9 cellular contexts compared by ENCODE assay signal in the genomic region with DNA sequence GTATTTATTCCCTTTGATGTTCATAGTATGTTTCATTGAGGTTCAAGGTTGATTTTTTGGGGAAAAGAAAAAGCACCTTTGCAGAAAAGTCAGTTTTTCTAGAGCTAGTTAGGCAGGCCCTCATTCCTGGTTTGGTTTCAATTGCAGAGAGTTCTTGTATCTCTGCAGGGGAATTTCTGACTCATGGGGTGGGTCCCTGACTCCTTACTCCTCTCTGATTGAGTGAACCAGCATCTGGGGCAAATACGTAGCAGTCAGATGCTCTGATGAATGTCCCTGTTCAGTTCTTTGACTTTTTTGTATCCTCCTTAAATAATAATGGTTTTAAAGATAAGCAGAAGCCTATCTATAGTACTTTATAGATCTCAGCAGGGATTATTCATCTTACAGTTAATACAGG. TPM values are rescaled to one million over a fixed set of nuclear protein-coding genes. Genes with fewer than 3 reads are reported as not detected.
DNase-seq lines count a peak whose midpoint lies in the region; TF ChIP-seq lines count a peak whose summit lies in the region.
"Had no signal": no experiment of that assay in that cellular context is flagged by ENCODE, and none has a peak within 500 bp of the region (broad histone marks: within the 10 kb centered on the region; RNA-seq: fewer than 3 reads in every experiment).

No MANE protein-coding gene starts in this region.

- DNase-seq in BJ (ENCODE audit: low read depth) (peak; percentile 38), HT1080 (ENCODE audit: low read depth) (peak; percentile 68), choroid plexus epithelial cell (ENCODE audit: low read depth) (peak; percentile 96), skeletal muscle cell (ENCODE audit: low read depth) (peak; percentile 54), neural progenitor cell (ENCODE audit: low spot score) (no peak), DMS53 (lab: John Stamatoyannopoulos, UW) (no peak), substantia nigra (lab: John Stamatoyannopoulos, UW) (no peak), NCI-H2081 treated with DMSO at 0.1 percent for 48 hours (lab: John Stamatoyannopoulos, UW) (no peak)
- DNase-seq: activated gamma-delta T cell treated with Interleukin-2 at 50 U/mL for 16 hours had no signal

- H3K27ac Mint-ChIP-seq in neural progenitor cell, result no peak overlapping the region

- no peak overlapping the region for H2AFZ ChIP-seq in neural progenitor cell (replicated peaks)

- H3K4me3 Mint-ChIP-seq in neural progenitor cell, result no peak overlapping the region

- H3F3A ChIP-seq in neural progenitor cell (ENCODE audit: low read depth), result no peaks in the 10 kb centered on the region

- no peaks in the 10 kb centered on the region for H3K36me3 Mint-ChIP-seq in neural progenitor cell

- no peaks in the 10 kb centered on the region for H3K27me3 Mint-ChIP-seq in neural progenitor cell (ENCODE audit: insufficient read depth, low read depth)

- H3K4me1 ChIP-seq in neural progenitor cell, result peaks cover 4% of the 10 kb centered on the region

- H3K4me2 ChIP-seq in neural progenitor cell, result no peak overlapping the region

- TF ChIP-seq CTCF in BJ (IDR thresholded peaks at IDR 0.05; ENCODE audit: insufficient read depth, low read depth, low read length) (no peak), choroid plexus epithelial cell (conservative IDR thresholded peaks at IDR 0.05; ENCODE audit: low read depth, low read length) (no peak), neural progenitor cell (IDR thresholded peaks at IDR 0.05) (no peak)

- CTCF ChIA-PET in BJ (lab: Yijun Ruan, JAX), result interaction anchor here (2.1 to 2.8 kb wide), 2 partner anchors 10 to 114 kb away, joined by 7 to 13 read pairs; no protein-coding TSS in a partner anchor

- no peak overlapping the region for H3K4me3 ChIP-seq in BJ (ENCODE audit: low read depth, low read length)
- H3K4me3 ChIP-seq in choroid plexus epithelial cell (ENCODE audit: low read depth, low read length), result no peak overlapping the region
- H3K4me3 ChIP-seq in skeletal muscle cell (ENCODE audit: low read depth, low read length), result no peak overlapping the region
- H3K4me3 ChIP-seq in neural progenitor cell, result no peak overlapping the region

- H3K36me3 ChIP-seq in BJ (ENCODE audit: control insufficient read depth, insufficient read depth, low read length) (no peaks in the 10 kb centered on the region), neural progenitor cell (no peaks in the 10 kb centered on the region)

- H3K79me2 ChIP-seq in neural progenitor cell (ENCODE audit: low read depth), result no peaks in the 10 kb centered on the region

- H3K9me3 Mint-ChIP-seq in neural progenitor cell, result no peaks in the 10 kb centered on the region

- no peaks in the 10 kb centered on the region for H3K9me3 ChIP-seq in neural progenitor cell (ENCODE audit: low read depth)

- H3K27ac ChIP-seq in neural progenitor cell (no peak overlapping the region), substantia nigra (ENCODE audit: low read depth, low read length, poor library complexity, severe bottlenecking) (no peak overlapping the region)

- no peak overlapping the region for H3K9ac ChIP-seq in neural progenitor cell

- H4K20me1 ChIP-seq in neural progenitor cell (ENCODE audit: low read depth), result no peaks in the 10 kb centered on the region

- no peaks in the 10 kb centered on the region for H3K4me1 Mint-ChIP-seq in neural progenitor cell

- H3K27me3 ChIP-seq in BJ (ENCODE audit: control insufficient read depth, insufficient read depth, low read length) (no peaks in the 10 kb centered on the region), neural progenitor cell (peaks cover under 1% of the 10 kb centered on the region)

- POLR2A ChIA-PET in BJ (lab: Charles Lee), result interaction anchor here (1.0 kb wide), 1 partner anchor 8 kb away, joined by 26 read pairs; the partner anchor contains the start of gene NCR3LG1

RNA-seq across cellular contexts. Expression of gene NCR3LG1, which starts 7.7 kb away (rescaled TPM):
- polyA plus RNA-seq in BJ (2011; rRNA removed), result 1.5 and 2.0 TPM in 2 replicates
- polyA minus RNA-seq in BJ (2011; rRNA and poly(A)+ RNA removed), result 3.1 TPM in 2 replicates
- 0.27 and 0.53 TPM in 2 replicates for total RNA-seq in HT1080 (2014; rRNA removed; shearing (Covaris generic))
- 0.58 and 0.78 TPM in 2 replicates for polyA plus RNA-seq in HT1080 (2015; cell fraction: cytosol; rRNA removed)
- polyA plus RNA-seq in HT1080 (2015; cell fraction: nucleus; rRNA removed), result 2.2 and 2.6 TPM in 2 replicates
- total RNA-seq in neural progenitor cell (ENCODE audit: low replicate concordance), result 0.39 and 0.74 TPM in 2 replicates

RNA-seq across cellular contexts. Expression of gene KCNJ11, which starts 44.6 kb away (rescaled TPM):
- polyA plus RNA-seq in BJ (2011; rRNA removed), result not detected in 2 replicates
- not detected in 2 replicates for polyA minus RNA-seq in BJ (2011; rRNA and poly(A)+ RNA removed)
- 0.33 and 0.82 TPM in 2 replicates for total RNA-seq in HT1080 (2014; rRNA removed; shearing (Covaris generic))
- 0.36 and 0.43 TPM in 2 replicates for polyA plus RNA-seq in HT1080 (2015; cell fraction: cytosol; rRNA removed)
- 0.33 and 0.48 TPM in 2 replicates for polyA plus RNA-seq in HT1080 (2015; cell fraction: nucleus; rRNA removed)
- 1.9 and 5.0 TPM in 2 replicates for total RNA-seq in neural progenitor cell (ENCODE audit: low replicate concordance)

Comparison
In these comparisons a context has a peak if more than half of its experiments do, and no peak if none do; other contexts are left out.
1. DNase-seq: peak in BJ (single experiment), HT1080 (single experiment), choroid plexus epithelial cell (single experiment) and skeletal muscle cell (single experiment); none in neural progenitor cell (single experiment), DMS53 (single experiment), substantia nigra (0 of 49) and NCI-H2081 treated with DMSO at 0.1 percent for 48 hours (single experiment).